10 cellular contexts compared by ENCODE assay signal in genomic region chr20:62838511-62838910, GRCh38. TPM values are rescaled to one million over a fixed set of nuclear protein-coding genes. Genes with fewer than 3 reads are reported as not detected.
DNase-seq lines count a peak whose midpoint lies in the region; ATAC-seq, FAIRE-seq and TF ChIP-seq lines count a peak whose summit lies in the region.
"Had no signal": no experiment of that assay in that cellular context is flagged by ENCODE, and none has a peak within 500 bp of the region (broad histone marks: within the 10 kb centered on the region; RNA-seq: fewer than 3 reads in every experiment).

No MANE protein-coding gene starts in this region.

- no peak overlapping the region for H2AK5ac ChIP-seq in neuronal stem cell (ENCODE audit: low read depth, low read length)

- no peak overlapping the region for H4K8ac ChIP-seq in neuronal stem cell (ENCODE audit: low read depth, low read length)

- intact Hi-C loops in left ventricle myocardium superior (cut with micrococcal nuclease): no loop called here

- no peak overlapping the region for H3K4me2 ChIP-seq in neuronal stem cell (ENCODE audit: insufficient read depth, low read length, poor library complexity, severe bottlenecking)

- WGBS in neuronal stem cell (ENCODE audit: extremely low coverage in 2 of 2, insufficient read length in 2 of 2, insufficient replicate concordance in 1 of 2), 2 donors: no CpG with 5 or more reads among the region's 14 CpGs

- no peak for TF ChIP-seq CTCF in right atrium auricular region (IDR thresholded peaks at IDR 0.05)

- H2BK120ac ChIP-seq in neuronal stem cell (ENCODE audit: low read depth, low read length): no peak overlapping the region

- no peaks in the 10 kb centered on the region for H3K36me3 ChIP-seq in right atrium auricular region
- H3K36me3 ChIP-seq in neuronal stem cell (replicated peaks in 1 of 2; ENCODE audit: control insufficient read depth in 2 of 2, insufficient read depth in 2 of 2, low read length in 2 of 2): no peaks in the 10 kb centered on the region

- no peak overlapping the region for H2BK15ac ChIP-seq in neuronal stem cell (ENCODE audit: low read length)

- H2BK5ac ChIP-seq in neuronal stem cell (ENCODE audit: low read length): no peak overlapping the region

- no peaks in the 10 kb centered on the region for H3K4me1 ChIP-seq in right atrium auricular region
- peaks cover 3 to 10% of the 10 kb centered on the region in 2 donors for H3K4me1 ChIP-seq in neuronal stem cell (ENCODE audit: control insufficient read depth in 2 of 2, insufficient read depth in 1 of 2, low read depth in 1 of 2, low read length in 2 of 2)

- H2BK12ac ChIP-seq in neuronal stem cell (ENCODE audit: low read length): no peak overlapping the region

- H3K14ac ChIP-seq in neuronal stem cell (ENCODE audit: low read length): no peak overlapping the region

- H3K27ac Mint-ChIP-seq in T-helper 17 cell: no peak overlapping the region

- H3K27me3 ChIP-seq in right atrium auricular region: no peaks in the 10 kb centered on the region
- H3K27me3 ChIP-seq in neuronal stem cell (ENCODE audit: control insufficient read depth in 3 of 3, insufficient read depth in 3 of 3, low read depth in 1 of 3, low read length in 3 of 3): no peaks in the 10 kb centered on the region

- ATAC-seq in left ventricle myocardium superior (no peak), HG03095 (IDR thresholded peaks at IDR 0.05; ENCODE audit: unreplicated experiment) (peak; percentile 55), T-helper 17 cell (peak; percentile 45)

- H3K4me3 ChIP-seq in right atrium auricular region: no peak overlapping the region
- H3K4me3 ChIP-seq in neuronal stem cell (ENCODE audit: low read length in 2 of 2): no peak overlapping the region

- DNase-seq in left ventricle myocardium superior (peak; percentile 10), right atrium auricular region (ENCODE audit: low spot score) (no peak), T-helper 17 cell (no peak), mucosa of gallbladder (ENCODE audit: low spot score) (no peak), NCI-H2227 treated with DMSO at 0.1 percent for 48 hours (lab: John Stamatoyannopoulos, UW) (no peak), RCC 7860 (ENCODE audit: low spot score) (no peak), neuronal stem cell (ENCODE audit: low spot score) (no peak)
- DNase-seq: Kasumi-1, NCI-H526 treated with DMSO at 0.1 percent for 48 hours had no signal

- FAIRE-seq in RCC 7860 (lab: Jason Lieb, UNC): no peak

- peaks cover 2% of the 10 kb centered on the region for H3K36me3 Mint-ChIP-seq in T-helper 17 cell (ENCODE audit: low read depth)

- H3K18ac ChIP-seq in neuronal stem cell (ENCODE audit: low read length): no peak overlapping the region

- no peak overlapping the region for H4K91ac ChIP-seq in neuronal stem cell (ENCODE audit: low read depth, low read length, poor library complexity)

- no peak overlapping the region for H3K4me3 Mint-ChIP-seq in T-helper 17 cell

- peaks cover 2% of the 10 kb centered on the region for H3K4me1 Mint-ChIP-seq in T-helper 17 cell

- H3K4ac ChIP-seq in neuronal stem cell (ENCODE audit: low read length): no peak overlapping the region

- no peak overlapping the region for H2AFZ ChIP-seq in neuronal stem cell (ENCODE audit: low read length)

- H3K79me1 ChIP-seq in neuronal stem cell (ENCODE audit: low read depth, low read length): peaks cover 3% of the 10 kb centered on the region

- H3K27ac ChIP-seq in right atrium auricular region (no peak overlapping the region), neuronal stem cell (replicated peaks; ENCODE audit: low read length) (no peak overlapping the region)

- H3K9ac ChIP-seq in neuronal stem cell (ENCODE audit: low read depth, low read length, poor library complexity): no peak overlapping the region

- H3K9me3 ChIP-seq in right atrium auricular region: no peaks in the 10 kb centered on the region
- no peaks in the 10 kb centered on the region for H3K9me3 ChIP-seq in T-helper 17 cell (ENCODE audit: control insufficient read depth, low read length, poor library complexity, severe bottlenecking)
- peaks cover 0 to 2% of the 10 kb centered on the region in 2 donors for H3K9me3 ChIP-seq in neuronal stem cell (replicated peaks in 1 of 2; ENCODE audit: control insufficient read depth in 2 of 2, insufficient read depth in 1 of 2, low read depth in 1 of 2, low read length in 2 of 2)

- no peak overlapping the region for H3K23ac ChIP-seq in neuronal stem cell (ENCODE audit: low read depth, low read length, poor library complexity)

- peaks cover 15% of the 10 kb centered on the region for H3K27me3 Mint-ChIP-seq in T-helper 17 cell

RNA-seq across cellular contexts. Expression of gene COL9A3, which starts 21.7 kb away (rescaled TPM):
- 2.9 TPM for total RNA-seq in left ventricle myocardium superior
- total RNA-seq in right atrium auricular region: 1 to 10 TPM; 4.2 to 5.7 TPM
- not detected for total RNA-seq in T-helper 17 cell
- 3.6 TPM for total RNA-seq in mucosa of gallbladder
- 77.2 TPM for polyA plus RNA-seq in neuronal stem cell (2013, experiment 1 of 2)
- polyA plus RNA-seq in neuronal stem cell (2013, experiment 2 of 2): 77.0 TPM

RNA-seq across cellular contexts. Expression of gene TCFL5, which starts 23.1 kb away (rescaled TPM):
- 6.1 TPM for total RNA-seq in left ventricle myocardium superior
- total RNA-seq in right atrium auricular region: 1 to 10 TPM; 4.8 to 6.4 TPM
- total RNA-seq in T-helper 17 cell: 1 to 10 TPM; 4.4 to 5.0 TPM
- 8.2 TPM for total RNA-seq in mucosa of gallbladder
- 14.5 TPM for polyA plus RNA-seq in neuronal stem cell (2013, experiment 1 of 2)
- polyA plus RNA-seq in neuronal stem cell (2013, experiment 2 of 2): 15.3 TPM

RNA-seq across cellular contexts. Expression of gene OGFR, which starts 33.9 kb away (rescaled TPM):
- total RNA-seq in left ventricle myocardium superior: 21.0 TPM
- 10 to 100 TPM; 17.3 to 31.2 TPM for total RNA-seq in right atrium auricular region
- 10 to 100 TPM; 39.4 to 41.3 TPM for total RNA-seq in T-helper 17 cell
- 50.8 TPM for total RNA-seq in mucosa of gallbladder
- polyA plus RNA-seq in neuronal stem cell (2013, experiment 1 of 2): 15.0 TPM
- polyA plus RNA-seq in neuronal stem cell (2013, experiment 2 of 2): 14.7 TPM

RNA-seq across cellular contexts. Expression of gene MRGBP, which starts 42.2 kb away (rescaled TPM):
- total RNA-seq in left ventricle myocardium superior (11.1 TPM), right atrium auricular region (10 to 100 TPM in 1 of 2 donors, 1 to 10 TPM in 1; 8.4 to 11.1 TPM), T-helper 17 cell (1 to 10 TPM; 6.5 to 6.8 TPM), mucosa of gallbladder (8.9 TPM)
- polyA plus RNA-seq in neuronal stem cell (2013, experiment 1 of 2): 15.5 TPM
- 15.6 TPM for polyA plus RNA-seq in neuronal stem cell (2013, experiment 2 of 2)
